Comparison of ENCODE assay signal across 6 cellular contexts in genomic region chr2:139216435-139216834, GRCh38.
"Had no signal": no experiment of that assay in that cellular context is flagged by ENCODE, and none has a peak within 500 bp of the region (broad histone marks: within the 10 kb centered on the region; RNA-seq: fewer than 3 reads in every experiment).

No MANE protein-coding gene starts in this region.

- H3K4me2 ChIP-seq: KMS-11 had no signal

- H3K36me3 Mint-ChIP-seq: IgD-negative memory B cell had no signal

- H3K27me3 Mint-ChIP-seq: IgD-negative memory B cell had no signal

- H3K9ac ChIP-seq: KMS-11 had no signal

- H3K4me1 Mint-ChIP-seq: IgD-negative memory B cell had no signal

- DNase-seq: KBM-7, KG1 had no signal

- FAIRE-seq: HTR-8/SVneo had no signal

- H3K27ac Mint-ChIP-seq: IgD-negative memory B cell had no signal

- H3K27ac ChIP-seq: HL-60, KMS-11 had no signal

- H3K4me3 Mint-ChIP-seq: IgD-negative memory B cell had no signal
